In genomic region chr11:78465169-78465942, GRCh38 we compare ENCODE assay signal across 9 cellular contexts. TPM values are rescaled to one million over a fixed set of nuclear protein-coding genes. Genes with fewer than 3 reads are reported as not detected.
DNase-seq lines count a peak whose midpoint lies in the region; ATAC-seq and TF ChIP-seq lines count a peak whose summit lies in the region.
"Had no signal": no experiment of that assay in that cellular context is flagged by ENCODE, and none has a peak within 500 bp of the region (broad histone marks: within the 10 kb centered on the region; RNA-seq: fewer than 3 reads in every experiment).

No MANE protein-coding gene starts in this region.

- peaks cover 17% of the 10 kb centered on the region for H3K4me1 ChIP-seq in DOHH2 (ENCODE audit: control insufficient read depth, low read length)
- H3K4me1 ChIP-seq in GM23338 (ENCODE audit: insufficient read depth): no peaks in the 10 kb centered on the region

- no peaks in the 10 kb centered on the region for H3K79me2 ChIP-seq in DOHH2 (ENCODE audit: control insufficient read depth, low read length)
- no peaks in the 10 kb centered on the region; the same call in 1 of the 2 replicates for H3K79me2 ChIP-seq in GM23338 (replicated peaks; ENCODE audit: insufficient read depth)

- H3K27me3 ChIP-seq in DOHH2 (ENCODE audit: control insufficient read depth, low read length) (no peaks in the 10 kb centered on the region), GM23338 (ENCODE audit: insufficient read depth) (no peaks in the 10 kb centered on the region)
- H3K27me3 ChIP-seq: neutrophil had no signal

- no peaks in the 10 kb centered on the region for H3K27me3 Mint-ChIP-seq in activated naive CD8-positive, alpha-beta T cell
- H3K27me3 Mint-ChIP-seq in GM23338 (ENCODE audit: insufficient read depth, low read depth, poor library complexity): peaks cover 4% of the 10 kb centered on the region

- no peaks in the 10 kb centered on the region for H3K9me2 ChIP-seq in DOHH2 (replicated peaks; ENCODE audit: control insufficient read depth, low read length)
- 0 out of 2 replicates have a peak, but pooled peaks cover 1% of the 10 kb centered on the region for H3K9me2 ChIP-seq in GM23338 (ENCODE audit: insufficient read depth)

- peak overlapping the region; percentile 55 for H3K27ac ChIP-seq in DOHH2 (ENCODE audit: low read depth, low read length)
- H3K27ac ChIP-seq in GM23338 (ENCODE audit: low read depth): no peak overlapping the region
- H3K27ac ChIP-seq: neutrophil had no signal

- H3K36me3 ChIP-seq in DOHH2 (ENCODE audit: control insufficient read depth, low read length): peaks cover 39% of the 10 kb centered on the region
- H3K36me3 ChIP-seq in GM23338 (ENCODE audit: insufficient read depth): peaks cover 21% of the 10 kb centered on the region
- H3K36me3 ChIP-seq: neutrophil had no signal

- no peak for DNase-seq in NCI-H2171 treated with DMSO at 0.1 percent for 48 hours (lab: John Stamatoyannopoulos, UW)
- no peak for DNase-seq in cortex of kidney (lab: John Stamatoyannopoulos, UW)
- DNase-seq in GM23338 (ENCODE audit: low spot score): no peak
- DNase-seq in GF-D8 (lab: John Stamatoyannopoulos, UW): no peak

- H3K4me3 ChIP-seq in DOHH2 (ENCODE audit: low read length): peak overlapping the region; percentile 49
- no peak overlapping the region for H3K4me3 ChIP-seq in GM23338

- H3F3A ChIP-seq in DOHH2 (ENCODE audit: control insufficient read depth, insufficient read depth) (0 out of 2 replicates have a peak, but pooled peaks cover 3% of the 10 kb centered on the region), GM23338 (replicated peaks; ENCODE audit: low read depth) (no peaks in the 10 kb centered on the region)

- H3K27ac Mint-ChIP-seq in activated naive CD8-positive, alpha-beta T cell: peak overlapping the region; percentile 30
- H3K27ac Mint-ChIP-seq in GM23338: no peak overlapping the region

- H3K9me3 Mint-ChIP-seq in activated naive CD8-positive, alpha-beta T cell (ENCODE audit: low read depth): no peaks in the 10 kb centered on the region
- H3K9me3 Mint-ChIP-seq in GM23338: peaks cover 6% of the 10 kb centered on the region; the same call in 2 of the 3 replicates

- TF ChIP-seq CTCF in DOHH2 (IDR thresholded peaks at IDR 0.05; ENCODE audit: low read depth, low read length, poor library complexity, severe bottlenecking) (no peak), GM23338 (conservative IDR thresholded peaks at IDR 0.05; ENCODE audit: low read depth in 2 of 2) (no peak)

- H3K4me2 ChIP-seq in DOHH2 (ENCODE audit: low read length): peak overlapping the region; percentile 42
- no peak overlapping the region for H3K4me2 ChIP-seq in GM23338

- no peaks in the 10 kb centered on the region for H3K9me3 ChIP-seq in DOHH2 (ENCODE audit: control insufficient read depth, insufficient read depth, low read length)
- H3K9me3 ChIP-seq: neutrophil had no signal

- peak overlapping the region; percentile 43 for H3K4me3 Mint-ChIP-seq in activated naive CD8-positive, alpha-beta T cell
- no peak overlapping the region for H3K4me3 Mint-ChIP-seq in GM23338

- peak; percentile 95 for ATAC-seq in GM19468 (IDR thresholded peaks at IDR 0.05; ENCODE audit: extremely low read depth, unreplicated experiment)
- peak; percentile 99 for ATAC-seq in HG03521 (IDR thresholded peaks at IDR 0.05; ENCODE audit: unreplicated experiment)
- ATAC-seq in GM23338: no peak

- peaks cover 17% of the 10 kb centered on the region for H3K36me3 Mint-ChIP-seq in activated naive CD8-positive, alpha-beta T cell
- H3K36me3 Mint-ChIP-seq in GM23338 (ENCODE audit: low read depth): peaks cover 49% of the 10 kb centered on the region

- H2AFZ ChIP-seq in GM23338: no peak overlapping the region

- H4K20me1 ChIP-seq in DOHH2 (ENCODE audit: control insufficient read depth, insufficient read depth, low read depth, low read length): no peaks in the 10 kb centered on the region
- no peaks in the 10 kb centered on the region for H4K20me1 ChIP-seq in GM23338 (replicated peaks; ENCODE audit: insufficient read depth)

- peaks cover 18% of the 10 kb centered on the region for H3K4me1 Mint-ChIP-seq in activated naive CD8-positive, alpha-beta T cell (ENCODE audit: low read depth)
- peaks cover 5% of the 10 kb centered on the region; the same call in 2 of the 3 replicates for H3K4me1 Mint-ChIP-seq in GM23338

TF ChIP-seq in GM23338, 12 proteins besides CTCF, POLR2A, EP300 and RAD21:
- TF ChIP-seq ETS1 (IDR thresholded peaks at IDR 0.05): no peak
- TF ChIP-seq ZNF462 (CRISPR knock-in tag; IDR thresholded peaks at IDR 0.05): no peak
- no peak for TF ChIP-seq JUNB (IDR thresholded peaks at IDR 0.05; ENCODE audit: unreplicated experiment)
- no peak for TF ChIP-seq STAT1 (IDR thresholded peaks at IDR 0.05; ENCODE audit: unreplicated experiment)
- no peak for TF ChIP-seq ZNF331 (CRISPR knock-in tag; IDR thresholded peaks at IDR 0.05; ENCODE audit: low read depth)
- no peak for TF ChIP-seq ZNF114 (CRISPR knock-in tag; IDR thresholded peaks at IDR 0.05)
- TF ChIP-seq POLR2AphosphoS5 (IDR thresholded peaks at IDR 0.05; ENCODE audit: low read depth): no peak

RNA-seq across cellular contexts. Expression of gene GAB2, which starts 47.7 kb away (rescaled TPM):
- total RNA-seq in GM23338 (2014; rRNA removed; shearing (Covaris generic)): 6.9 and 10.8 TPM in 2 replicates
- 2.0 and 2.5 TPM in 2 replicates for polyA plus RNA-seq in GM23338 (2016; fragmentation: Nextera tagmentation; extraction: Ambion mirVana)
